In the genomic region with DNA sequence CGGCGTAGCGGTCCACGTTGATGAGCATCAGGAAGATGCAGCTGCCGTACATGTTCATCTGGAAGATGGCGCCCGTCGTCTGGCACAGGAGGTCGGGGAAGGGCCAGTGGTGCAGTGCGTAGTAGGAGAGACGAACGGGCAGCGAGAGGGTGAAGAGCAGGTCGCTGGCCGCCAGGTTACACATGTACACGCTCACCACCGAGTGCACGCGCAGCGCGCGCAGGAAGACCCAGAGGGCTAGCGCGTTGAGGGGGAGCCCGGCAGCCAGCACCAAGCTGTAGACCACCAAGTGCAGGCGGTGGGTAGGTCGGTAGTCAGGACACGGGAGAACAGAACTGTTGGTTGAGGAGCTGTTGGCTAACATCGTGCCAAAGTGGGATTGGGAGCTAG, we compare ENCODE assay signal across 15 cellular contexts. TPM values are rescaled to one million over a fixed set of nuclear protein-coding genes. Genes with fewer than 3 reads are reported as not detected.
DNase-seq lines count a peak whose midpoint lies in the region; TF ChIP-seq lines count a peak whose summit lies in the region.
"Had no signal": no experiment of that assay in that cellular context is flagged by ENCODE, and none has a peak within 500 bp of the region (broad histone marks: within the 10 kb centered on the region; RNA-seq: fewer than 3 reads in every experiment).

No MANE protein-coding gene starts in this region.

- no peak overlapping the region for H2BK12ac ChIP-seq in H9 (ENCODE audit: insufficient read length, low read depth, low read length)

- peak overlapping the region; percentile 16 for H3K18ac ChIP-seq in H9 (ENCODE audit: insufficient read length, low read depth, low read length)

- H3K9me3 ChIP-seq in H9 (ENCODE audit: control insufficient read depth, low read depth, low read length) (no peaks in the 10 kb centered on the region), neutrophil (no peaks in the 10 kb centered on the region), tibial artery (no peaks in the 10 kb centered on the region)
- H3K9me3 ChIP-seq: SJCRH30 had no signal

- no peak overlapping the region for H4K91ac ChIP-seq in H9 (ENCODE audit: insufficient read length, low read depth, low read length)

- H3K27me3 Mint-ChIP-seq in CD14-positive monocyte (ENCODE audit: low read depth in 3 of 3), result peaks cover 0 to 3% (median 3%) of the 10 kb centered on the region in 3 donors
- peaks cover 29% of the 10 kb centered on the region for H3K27me3 Mint-ChIP-seq in H9 (ENCODE audit: low read depth)

- no peak overlapping the region for H2AK5ac ChIP-seq in H9 (ENCODE audit: insufficient read length, low read length)

- H3K27ac ChIP-seq in H9 (ENCODE audit: insufficient read length, low read depth, low read length), result no peak overlapping the region
- H3K27ac ChIP-seq in coronary artery, result no peak overlapping the region
- no peak overlapping the region for H3K27ac ChIP-seq in neutrophil
- no peak overlapping the region for H3K27ac ChIP-seq in tibial artery
- H3K27ac ChIP-seq: SJCRH30 had no signal

- peaks cover 6% of the 10 kb centered on the region; the same call in 1 of the 2 replicates for H3K27me3 ChIP-seq in H9 (ENCODE audit: insufficient read depth, low read length)
- peaks cover 6% of the 10 kb centered on the region for H3K27me3 ChIP-seq in neutrophil
- peaks cover 0 to 18% of the 10 kb centered on the region in 2 donors for H3K27me3 ChIP-seq in tibial artery
- H3K27me3 ChIP-seq: SJCRH30 had no signal

- no peak overlapping the region for H3K9ac ChIP-seq in H9 (ENCODE audit: extremely low read depth, insufficient read length, low read length)

- H3K27ac Mint-ChIP-seq in CD14-positive monocyte, result peak overlapping the region in 4 of 7 donors; percentile 10 to 77 (median 49)
- H3K27ac Mint-ChIP-seq in H9, result no peak overlapping the region; a peak in 1 of 7 replicates

- WGBS in H9 (ENCODE audit: extremely low coverage, insufficient read length, low lambda C conversion rate), result no CpG with 5 or more reads among the region's 29 CpGs

- no peaks in the 10 kb centered on the region for H3K79me2 ChIP-seq in H9 (ENCODE audit: insufficient read depth, low read length)

- H3K4me1 Mint-ChIP-seq in CD14-positive monocyte (peaks cover 43% of the 10 kb centered on the region), H9 (peaks cover 6 to 12% of the 10 kb centered on the region in 2 experiments; a peak in 3 of 4 replicates)

- H3K36me3 ChIP-seq in neutrophil (no peaks in the 10 kb centered on the region), tibial artery (no peaks in the 10 kb centered on the region)
- H3K36me3 ChIP-seq: SJCRH30 had no signal

- H3K4me1 ChIP-seq in H9 (ENCODE audit: insufficient read depth, low read length) (no peaks in the 10 kb centered on the region), neutrophil (ENCODE audit: control insufficient read depth in 1 of 2, insufficient read depth in 1 of 2, low read depth in 1 of 2, low read length in 1 of 2) (peaks cover 8 to 11% of the 10 kb centered on the region in 2 experiments), tibial artery (peaks cover 0 to 8% (median 3%) of the 10 kb centered on the region in 4 donors)
- H3K4me1 ChIP-seq: SJCRH30 had no signal

- no peak overlapping the region for H3K4ac ChIP-seq in H9 (ENCODE audit: low read depth, low read length)

- no peak overlapping the region for H2BK15ac ChIP-seq in H9 (ENCODE audit: low read depth, low read length)

- H3K23me2 ChIP-seq in H9 (ENCODE audit: insufficient read length, low read depth, low read length, poor library complexity, severe bottlenecking), result no peaks in the 10 kb centered on the region

- H4K5ac ChIP-seq in H9 (ENCODE audit: insufficient read length, low read depth, low read length), result no peak overlapping the region

- no peak overlapping the region for H4K8ac ChIP-seq in H9 (replicated peaks; ENCODE audit: insufficient read length, low read depth, low read length)

- no peak overlapping the region for H2AFZ ChIP-seq in H9 (ENCODE audit: low read length)

- intact Hi-C loops in CD14-positive monocyte (cut with micrococcal nuclease) (loop anchor here in 1 of 2 donors (5.0 kb wide), 1 partner anchor 206 kb away; a partner anchor contains a TSS), tibial artery (cut with DNase I; ENCODE audit: low total_unique reads) (loop anchor here (2.0 kb wide), 1 partner anchor 22 kb away; no protein-coding TSS in a partner anchor), posterior vena cava (cut with DNase I) (loop anchor here in 1 of 2 donors (5.0 kb wide), 1 partner anchor 156 kb away; no protein-coding TSS in a partner anchor)

- H3K36me3 Mint-ChIP-seq in CD14-positive monocyte (no peaks in the 10 kb centered on the region), H9 (ENCODE audit: insufficient read depth in 1 of 3, low read depth in 3 of 3) (peaks cover 0 to 4% (median 0%) of the 10 kb centered on the region in 3 experiments; a peak in 2 of 7 replicates)

- no peak overlapping the region for H3K56ac ChIP-seq in H9 (ENCODE audit: insufficient read length, low read depth, low read length)

- H3K4me3 Mint-ChIP-seq in CD14-positive monocyte, result peak overlapping the region; percentile 65 to 78
- no peak overlapping the region; a peak in 1 of 5 replicates for H3K4me3 Mint-ChIP-seq in H9

- H3K23ac ChIP-seq in H9 (ENCODE audit: insufficient read length, low read depth, low read length), result no peak overlapping the region

- H3K14ac ChIP-seq in H9 (ENCODE audit: insufficient read depth, low read length), result no peak overlapping the region

- H3K4me3 ChIP-seq in coronary artery (peak overlapping the region; percentile 61), neutrophil (ENCODE audit: low read depth in 1 of 2, low read length in 1 of 2) (peak overlapping the region; percentile 54 to 55), tibial artery (peak overlapping the region in 1 of 2 donors; percentile 8)
- H3K4me3 ChIP-seq: SJCRH30 had no signal

- no peak overlapping the region for H2BK20ac ChIP-seq in H9 (ENCODE audit: low read depth, low read length, poor library complexity, severe bottlenecking)

- DNase-seq in CD14-positive monocyte (ENCODE audit: low spot score) (no peak), H9 (no peak), coronary artery (ENCODE audit: low spot score) (no peak), tibial artery (no peak), posterior vena cava (ENCODE audit: low spot score) (no peak), NCI-H1436 (lab: John Stamatoyannopoulos, UW) (no peak), NK-92 (lab: John Stamatoyannopoulos, UW; ENCODE audit: unreplicated experiment) (no peak)
- DNase-seq: GDM1, left colon, NCI-H187 treated with DMSO at 0.1 percent for 48 hours, NCI-H82, SJCRH30 had no signal

- no peak overlapping the region for H3T11ph ChIP-seq in H9 (ENCODE audit: low read length)

- no peaks in the 10 kb centered on the region for H3K79me1 ChIP-seq in H9 (ENCODE audit: insufficient read depth, low read depth, low read length, poor library complexity, severe bottlenecking)

- H2BK5ac ChIP-seq in H9 (ENCODE audit: insufficient read length, low read length), result no peak overlapping the region

- TF ChIP-seq CTCF in CD14-positive monocyte (IDR thresholded peaks at IDR 0.05), result peak; percentile 18
- no peak for TF ChIP-seq CTCF in H9 (conservative IDR thresholded peaks at IDR 0.05)
- no peak for TF ChIP-seq CTCF in coronary artery (IDR thresholded peaks at IDR 0.05)
- no peak for TF ChIP-seq CTCF in neutrophil (IDR thresholded peaks at IDR 0.05)
- TF ChIP-seq CTCF in tibial artery (IDR thresholded peaks at IDR 0.05), result no peak

- H3K4me2 ChIP-seq in H9 (ENCODE audit: insufficient read depth, insufficient read length, low read length), result no peak overlapping the region

- H2BK120ac ChIP-seq in H9 (ENCODE audit: low read depth, low read length, poor library complexity, severe bottlenecking), result no peak overlapping the region

- H3K9me3 Mint-ChIP-seq in CD14-positive monocyte (peaks cover 0 to 2% (median 0%) of the 10 kb centered on the region in 7 donors), H9 (no peaks in the 10 kb centered on the region; a peak in 1 of 5 replicates)

- H4K20me1 ChIP-seq in H9 (ENCODE audit: control insufficient read depth, insufficient read depth, insufficient read length), result no peaks in the 10 kb centered on the region

RNA-seq across cellular contexts. Expression of a gene that starts 13.7 kb away (rescaled TPM):
- polyA plus RNA-seq in CD14-positive monocyte, result 10 to 100 TPM in 1 of 2 donors, 1 to 10 TPM in 1; 9.9 to 16.2 TPM
- total RNA-seq in H9 (2021) (334 and 346 TPM in 2 replicates), posterior vena cava (100 to 1,000 TPM; 160 to 169 TPM)

RNA-seq across cellular contexts. Expression of a gene that starts 14.9 kb away (rescaled TPM):
- polyA plus RNA-seq in CD14-positive monocyte, result under 1 TPM; 0.14 to 0.18 TPM
- total RNA-seq in H9 (2021) (0.22 TPM in 2 replicates), posterior vena cava (1 to 10 TPM; 2.3 to 3.3 TPM)
- total RNA-seq: glomerular endothelial cell, LHCN-M2, SJCRH30 had no signal

RNA-seq across cellular contexts. Expression of a gene that starts 26.4 kb away (rescaled TPM):
- 10 to 100 TPM; 10.2 to 10.3 TPM for polyA plus RNA-seq in CD14-positive monocyte
- total RNA-seq in H9 (2021) (1.3 and 1.9 TPM in 2 replicates), posterior vena cava (1 to 10 TPM; 1.3 to 2.2 TPM)
- total RNA-seq: LHCN-M2, SJCRH30 had no signal

RNA-seq across cellular contexts. Expression of a gene that starts 42.0 kb away (rescaled TPM):
- 10 to 100 TPM; 62.2 to 64.0 TPM for polyA plus RNA-seq in CD14-positive monocyte
- 20.1 TPM in 2 replicates for total RNA-seq in H9 (2021)
- total RNA-seq in posterior vena cava, result 10 to 100 TPM; 23.0 to 25.9 TPM

RNA-seq across cellular contexts. Expression of a gene that starts 52.8 kb away (rescaled TPM):
- polyA plus RNA-seq in CD14-positive monocyte, result 1 to 10 TPM; 3.9 to 5.7 TPM
- total RNA-seq in H9 (2021) (136 and 137 TPM in 2 replicates), posterior vena cava (10 to 100 TPM; 18.6 to 27.1 TPM)

Comparison
In these comparisons a context has a peak if more than half of its experiments do, and no peak if none do; other contexts are left out.
1. H3K27ac Mint-ChIP-seq: peak in CD14-positive monocyte (4 of 7); none in H9 (0 of 3).
2. H3K4me3 Mint-ChIP-seq: peak in CD14-positive monocyte (2 of 2); none in H9 (0 of 2).